In the genomic region with DNA sequence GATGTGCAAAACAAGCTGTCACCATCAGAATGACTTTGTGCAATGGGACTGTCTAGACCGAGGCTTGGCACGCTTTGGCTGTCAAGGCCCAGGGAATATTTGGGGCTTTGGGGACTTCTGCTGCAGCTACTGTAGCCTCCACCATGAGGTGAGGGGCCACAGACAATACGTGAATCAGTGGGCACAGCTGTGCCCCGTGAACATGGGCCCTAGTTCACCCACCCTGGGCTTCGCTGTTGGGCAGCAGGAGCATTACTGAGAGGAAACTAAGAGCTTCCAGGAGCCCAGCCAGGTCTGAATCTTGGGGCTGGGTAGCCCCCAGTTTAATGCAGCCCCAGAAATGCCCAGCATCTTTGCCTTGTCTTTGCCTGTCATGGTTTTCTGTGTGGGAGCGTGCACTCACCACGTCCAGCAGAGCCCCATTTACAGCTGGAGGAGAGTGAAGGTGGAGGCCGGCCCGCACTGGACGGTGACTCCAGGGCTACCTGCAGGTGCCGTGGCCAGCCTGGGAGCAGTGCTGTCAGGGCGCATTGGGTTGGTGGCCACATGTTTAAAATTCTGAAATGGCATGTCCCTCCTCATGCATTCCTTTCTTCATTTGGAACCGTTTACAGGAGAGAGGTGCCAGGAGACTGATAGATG, we compare ENCODE assay signal across 15 cellular contexts. TPM values are rescaled to one million over a fixed set of nuclear protein-coding genes. Genes with fewer than 3 reads are reported as not detected.
DNase-seq lines count a peak whose midpoint lies in the region; ATAC-seq and TF ChIP-seq lines count a peak whose summit lies in the region.
"Had no signal": no experiment of that assay in that cellular context is flagged by ENCODE, and none has a peak within 500 bp of the region (broad histone marks: within the 10 kb centered on the region; RNA-seq: fewer than 3 reads in every experiment).

No MANE protein-coding gene starts in this region.

- ATAC-seq in Right ventricle myocardium superior (ENCODE audit: poor library complexity): no peak
- ATAC-seq in left ventricle myocardium superior: no peak
- ATAC-seq in T-helper 17 cell: no peak
- ATAC-seq in upper lobe of left lung (ENCODE audit: low FRiP score in 2 of 2): peak; percentile 4 to 28
- no peak for ATAC-seq in left colon
- no peak for ATAC-seq in left lobe of liver

- H3K9me3 ChIP-seq in T-helper 17 cell (ENCODE audit: control insufficient read depth, low read length, poor library complexity, severe bottlenecking): no peaks in the 10 kb centered on the region
- H3K9me3 ChIP-seq in muscle layer of colon (ENCODE audit: low read length): no peaks in the 10 kb centered on the region
- H3K9me3 ChIP-seq in upper lobe of left lung: no peaks in the 10 kb centered on the region

- intact Hi-C loops in Right ventricle myocardium superior (cut with DNase I): no loop called here
- intact Hi-C loops in left ventricle myocardium superior (cut with micrococcal nuclease): no loop called here
- intact Hi-C loops in left colon (cut with DNase I, micrococcal nuclease): no loop called here

- no peak for TF ChIP-seq EP300 in upper lobe of left lung (IDR thresholded peaks at IDR 0.05)

- peaks cover 8% of the 10 kb centered on the region for H3K4me1 Mint-ChIP-seq in T-helper 17 cell

- 92 to 93% methylated on average over 13 of the region's 13 CpGs for WGBS in upper lobe of left lung, 2 donors

- no peak overlapping the region for H3K9ac ChIP-seq in muscle layer of colon (ENCODE audit: low read length)

- H3K27me3 ChIP-seq in muscle layer of colon (ENCODE audit: control insufficient read depth in 1 of 2, insufficient read depth in 2 of 2, low read length in 2 of 2): no peaks in the 10 kb centered on the region
- H3K27me3 ChIP-seq in upper lobe of left lung: no peaks in the 10 kb centered on the region

- DNase-seq in Right ventricle myocardium superior: peak; percentile 40
- no peak for DNase-seq in left ventricle myocardium superior
- no peak for DNase-seq in T-helper 17 cell
- peak; percentile 21 to 82 for DNase-seq in upper lobe of left lung
- DNase-seq in HUDEP-2 (lab: John Stamatoyannopoulos, UW; ENCODE audit: unreplicated experiment in 76 of 76): no peak
- no peak for DNase-seq in left colon
- DNase-seq in left lobe of liver (ENCODE audit: low spot score): no peak
- DNase-seq: activated CD8-positive, alpha-beta memory T cell treated with anti-CD3 and anti-CD28 coated beads for 24 hours; amygdala; hypothalamus; kidney glomerular epithelial cell; NCI-H1417 treated with DMSO at 0.1 percent for 48 hours had no signal

- H3K27ac ChIP-seq in muscle layer of colon (ENCODE audit: low read depth, low read length) (peak overlapping the region; percentile 10), upper lobe of left lung (no peak overlapping the region)

- H3K27me3 Mint-ChIP-seq in T-helper 17 cell: no peaks in the 10 kb centered on the region
- H3K27me3 Mint-ChIP-seq: stimulated activated memory B cell treated with anti-CD40 and anti-IgM and Interleukin-4, amounts not matched to agents 10 μg/mL and 1 μg/mL and 100 μg/mL, for 72 hours had no signal

- H3K4me3 Mint-ChIP-seq in T-helper 17 cell: peak overlapping the region; percentile 7
- H3K4me3 Mint-ChIP-seq: HFFc6; stimulated activated memory B cell treated with anti-CD40 and anti-IgM and Interleukin-4, amounts not matched to agents 10 μg/mL and 1 μg/mL and 100 μg/mL, for 72 hours had no signal

- H3K36me3 Mint-ChIP-seq in T-helper 17 cell (ENCODE audit: low read depth): peaks cover 2% of the 10 kb centered on the region

- no peak for TF ChIP-seq POLR2A in upper lobe of left lung (IDR thresholded peaks at IDR 0.05)

- H3K4me1 ChIP-seq in muscle layer of colon (ENCODE audit: insufficient read depth, low read length) (peaks cover 40% of the 10 kb centered on the region), upper lobe of left lung (peaks cover 6 to 38% (median 13%) of the 10 kb centered on the region in 4 donors)

- no peak for TF ChIP-seq CTCF in upper lobe of left lung (IDR thresholded peaks at IDR 0.05)

- H3K27ac Mint-ChIP-seq in T-helper 17 cell: no peak overlapping the region
- H3K27ac Mint-ChIP-seq: HFFc6; stimulated activated memory B cell treated with anti-CD40 and anti-IgM and Interleukin-4, amounts not matched to agents 10 μg/mL and 1 μg/mL and 100 μg/mL, for 72 hours had no signal

- H3K36me3 ChIP-seq in muscle layer of colon (ENCODE audit: insufficient read depth, low read length): no peaks in the 10 kb centered on the region
- peaks cover 0 to 11% (median 0%) of the 10 kb centered on the region in 4 donors for H3K36me3 ChIP-seq in upper lobe of left lung

- no peak overlapping the region for H3K4me3 ChIP-seq in muscle layer of colon (ENCODE audit: low read depth in 1 of 2, low read length in 2 of 2)
- no peak overlapping the region for H3K4me3 ChIP-seq in upper lobe of left lung

RNA-seq across cellular contexts. Expression of a gene that starts 34.7 kb away (rescaled TPM):
- total RNA-seq in Right ventricle myocardium superior: 50.5 TPM
- 50.4 TPM for total RNA-seq in left ventricle myocardium superior
- 10 to 100 TPM; 26.9 to 38.1 TPM for total RNA-seq in T-helper 17 cell
- total RNA-seq in upper lobe of left lung: 100 to 1,000 TPM in 1 of 6 donors, 10 to 100 TPM in 5; 49.9 to 108 (median 63.8) TPM
- 10 to 100 TPM; 26.5 to 29.5 TPM for total RNA-seq in left colon
- 15.9 TPM for total RNA-seq in left lobe of liver

Comparison
In these comparisons a context has a peak if more than half of its experiments do, and no peak if none do; other contexts are left out.
1. DNase-seq: peak in Right ventricle myocardium superior (single experiment) and upper lobe of left lung (2 of 2); none in left ventricle myocardium superior (single experiment), T-helper 17 cell (0 of 3), HUDEP-2 (0 of 76), left colon (0 of 2) and left lobe of liver (single experiment).
2. ATAC-seq: peak in upper lobe of left lung (2 of 2); none in Right ventricle myocardium superior (single experiment), left ventricle myocardium superior (single experiment), T-helper 17 cell (single experiment), left colon (single experiment) and left lobe of liver (single experiment).